8 cellular contexts compared by ENCODE assay signal in the genomic region with DNA sequence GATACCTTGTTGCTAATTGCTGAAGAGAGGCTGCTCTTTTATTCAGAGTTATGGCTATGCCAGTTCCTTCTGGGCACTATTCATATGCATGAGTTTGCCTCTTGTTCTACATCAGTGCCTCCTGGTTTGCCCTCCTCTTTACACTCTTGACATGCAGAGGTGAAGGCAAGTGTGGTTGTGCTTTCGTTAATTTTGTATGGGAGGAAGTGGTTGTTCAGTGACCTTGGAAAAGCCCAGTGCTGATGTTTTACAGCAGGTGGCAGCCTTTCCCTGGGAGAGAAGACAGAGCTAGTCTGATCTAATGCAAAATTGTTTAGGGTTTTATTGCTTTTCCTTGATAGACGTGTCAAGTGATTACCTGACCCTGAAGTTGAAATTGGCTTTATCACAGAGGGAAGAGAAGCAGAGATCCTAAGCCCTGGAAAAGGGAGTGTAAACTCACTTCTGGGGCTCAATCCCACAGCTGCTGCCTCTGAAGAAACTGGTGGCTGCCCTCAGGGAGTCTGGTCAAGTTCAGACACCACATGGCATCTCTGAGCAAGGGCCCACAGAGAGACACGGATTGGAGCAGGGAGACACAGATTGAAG. TPM values are rescaled to one million over a fixed set of nuclear protein-coding genes. Genes with fewer than 3 reads are reported as not detected.
DNase-seq lines count a peak whose midpoint lies in the region; ATAC-seq and TF ChIP-seq lines count a peak whose summit lies in the region.

No MANE protein-coding gene starts in this region.

- 0 out of 2 replicates have a peak, but pooled peaks cover 3% of the 10 kb centered on the region for H3F3A ChIP-seq in GM23338 (replicated peaks; ENCODE audit: low read depth)
- H3F3A ChIP-seq in Loucy (ENCODE audit: low read depth), result no peaks in the 10 kb centered on the region

- no peaks in the 10 kb centered on the region for H3K36me3 ChIP-seq in GM23338 (ENCODE audit: insufficient read depth)
- H3K36me3 ChIP-seq in Loucy (ENCODE audit: insufficient read depth, low read length), result no peaks in the 10 kb centered on the region
- H3K36me3 ChIP-seq in RWPE2 (ENCODE audit: low read depth), result no peaks in the 10 kb centered on the region
- no peaks in the 10 kb centered on the region for H3K36me3 ChIP-seq in ovary

- H3K27ac Mint-ChIP-seq in GM23338, result peak overlapping the region; percentile 5
- H3K27ac Mint-ChIP-seq in activated T-helper 2 cell treated with anti-CD3 and anti-CD28 coated beads, Interferon-gamma antibody, Interleukin-2, Interleukin-4, amounts not matched to agents 10 μg/mL and 5 μg/mL and 100 μg/mL, durations not matched to agents 14 hours and 24 hours and 36 hours, result peak overlapping the region; percentile 20

- DNase-seq in G401 (ENCODE audit: low spot score) (peak; percentile 81), GM23338 (ENCODE audit: low spot score) (peak; percentile 84), RWPE2 (ENCODE audit: low spot score) (no peak), foreskin fibroblast (peak; percentile 50 to 84), ovary (peak; percentile 41 to 61 (median 56)), ureter (ENCODE audit: low spot score) (peak; percentile 76)
- peak; percentile 64 for DNase-seq in activated T-helper 2 cell treated with anti-CD3 and anti-CD28 coated beads, Interferon-gamma antibody, Interleukin-2, Interleukin-4, amounts not matched to agents 10 μg/mL and 5 μg/mL and 100 μg/mL, durations not matched to agents 14 hours and 24 hours and 36 hours (ENCODE audit: low spot score)

- H3K9me3 ChIP-seq in Loucy (ENCODE audit: insufficient read depth, low read depth, low read length) (no peaks in the 10 kb centered on the region), RWPE2 (ENCODE audit: severe bottlenecking) (no peaks in the 10 kb centered on the region), ovary (no peaks in the 10 kb centered on the region)

- H3K27ac ChIP-seq in GM23338 (ENCODE audit: low read depth) (peak overlapping the region; percentile 63), RWPE2 (ENCODE audit: poor library complexity, severe bottlenecking) (no peak overlapping the region), ovary (no peak overlapping the region)

- intact Hi-C loops in activated T-helper 2 cell treated with anti-CD3 and anti-CD28 coated beads, Interferon-gamma antibody, Interleukin-2, Interleukin-4, amounts not matched to agents 10 μg/mL and 5 μg/mL and 100 μg/mL, durations not matched to agents 14 hours and 24 hours and 36 hours (cut with micrococcal nuclease), result loop anchor here (1.0 kb wide), 2 partner anchors 277 to 439 kb away; no protein-coding TSS in a partner anchor
- intact Hi-C loops in ovary (cut with DNase I), result loop anchor here in 2 of 4 donors (10.0 kb wide), 4 partner anchors 265 to 445 kb away; no protein-coding TSS in a partner anchor

- no peaks in the 10 kb centered on the region for H4K20me1 ChIP-seq in GM23338 (replicated peaks; ENCODE audit: insufficient read depth)
- H4K20me1 ChIP-seq in Loucy (ENCODE audit: insufficient read depth, low read length, poor library complexity, severe bottlenecking), result no peaks in the 10 kb centered on the region

- no peaks in the 10 kb centered on the region for H3K9me2 ChIP-seq in GM23338 (ENCODE audit: insufficient read depth)
- no peaks in the 10 kb centered on the region for H3K9me2 ChIP-seq in Loucy (replicated peaks; ENCODE audit: low read depth, low read length)

- peaks cover 4% of the 10 kb centered on the region for H3K27me3 Mint-ChIP-seq in GM23338 (ENCODE audit: insufficient read depth, low read depth, poor library complexity)
- no peaks in the 10 kb centered on the region for H3K27me3 Mint-ChIP-seq in activated T-helper 2 cell treated with anti-CD3 and anti-CD28 coated beads, Interferon-gamma antibody, Interleukin-2, Interleukin-4, amounts not matched to agents 10 μg/mL and 5 μg/mL and 100 μg/mL, durations not matched to agents 14 hours and 24 hours and 36 hours (ENCODE audit: low read depth)

- H3K4me3 Mint-ChIP-seq in GM23338, result no peak overlapping the region
- H3K4me3 Mint-ChIP-seq in activated T-helper 2 cell treated with anti-CD3 and anti-CD28 coated beads, Interferon-gamma antibody, Interleukin-2, Interleukin-4, amounts not matched to agents 10 μg/mL and 5 μg/mL and 100 μg/mL, durations not matched to agents 14 hours and 24 hours and 36 hours (ENCODE audit: low read depth), result no peak overlapping the region

- peaks cover 21% of the 10 kb centered on the region for H3K4me1 ChIP-seq in GM23338 (ENCODE audit: insufficient read depth)
- peaks cover 6% of the 10 kb centered on the region for H3K4me1 ChIP-seq in Loucy (ENCODE audit: insufficient read depth, low read length, poor library complexity, severe bottlenecking)
- no peaks in the 10 kb centered on the region for H3K4me1 ChIP-seq in RWPE2 (ENCODE audit: insufficient read depth, poor library complexity, severe bottlenecking)
- H3K4me1 ChIP-seq in ovary (ENCODE audit: insufficient read depth), result no peaks in the 10 kb centered on the region

- H3K79me2 ChIP-seq in GM23338 (replicated peaks; ENCODE audit: insufficient read depth), result no peaks in the 10 kb centered on the region
- no peaks in the 10 kb centered on the region for H3K79me2 ChIP-seq in Loucy (ENCODE audit: insufficient read depth, low read length)

- no peak for TF ChIP-seq EP300 in ovary (IDR thresholded peaks at IDR 0.05)

- H3K27me3 ChIP-seq in GM23338 (ENCODE audit: insufficient read depth), result no peaks in the 10 kb centered on the region
- no peaks in the 10 kb centered on the region for H3K27me3 ChIP-seq in Loucy (ENCODE audit: insufficient read depth, low read length, poor library complexity, severe bottlenecking)
- H3K27me3 ChIP-seq in RWPE2 (ENCODE audit: insufficient read depth, poor library complexity, severe bottlenecking), result no peaks in the 10 kb centered on the region
- no peaks in the 10 kb centered on the region for H3K27me3 ChIP-seq in ovary

- peaks cover 32% of the 10 kb centered on the region for H3K4me1 Mint-ChIP-seq in GM23338
- peaks cover 24% of the 10 kb centered on the region for H3K4me1 Mint-ChIP-seq in activated T-helper 2 cell treated with anti-CD3 and anti-CD28 coated beads, Interferon-gamma antibody, Interleukin-2, Interleukin-4, amounts not matched to agents 10 μg/mL and 5 μg/mL and 100 μg/mL, durations not matched to agents 14 hours and 24 hours and 36 hours (ENCODE audit: low read depth)

- H3K4me2 ChIP-seq in GM23338, result no peak overlapping the region
- H3K4me2 ChIP-seq in Loucy (ENCODE audit: low read depth, low read length, poor library complexity, severe bottlenecking), result no peak overlapping the region

- ATAC-seq in GM23338 (peak; percentile 93), RWPE2 (ENCODE audit: low read depth) (peak; percentile 92)

- no peaks in the 10 kb centered on the region for H3K9me3 Mint-ChIP-seq in GM23338
- H3K9me3 Mint-ChIP-seq in activated T-helper 2 cell treated with anti-CD3 and anti-CD28 coated beads, Interferon-gamma antibody, Interleukin-2, Interleukin-4, amounts not matched to agents 10 μg/mL and 5 μg/mL and 100 μg/mL, durations not matched to agents 14 hours and 24 hours and 36 hours, result no peaks in the 10 kb centered on the region

- H3K9ac ChIP-seq in Loucy (ENCODE audit: low read depth, low read length, poor library complexity, severe bottlenecking), result no peak overlapping the region

- H3K4me3 ChIP-seq in GM23338, result no peak overlapping the region
- no peak overlapping the region for H3K4me3 ChIP-seq in Loucy (ENCODE audit: low read length, poor library complexity, severe bottlenecking)
- no peak overlapping the region for H3K4me3 ChIP-seq in RWPE2 (ENCODE audit: severe bottlenecking)
- no peak overlapping the region for H3K4me3 ChIP-seq in foreskin fibroblast (ENCODE audit: low read depth in 1 of 2, low read length in 2 of 2)
- H3K4me3 ChIP-seq in ovary, result no peak overlapping the region

- peak; percentile 96 to 97 for TF ChIP-seq CTCF in GM23338 (conservative IDR thresholded peaks at IDR 0.05; ENCODE audit: low read depth in 2 of 2)
- TF ChIP-seq CTCF in Loucy (conservative IDR thresholded peaks at IDR 0.05; ENCODE audit: low read length), result peak; percentile 96
- TF ChIP-seq CTCF in RWPE2 (IDR thresholded peaks at IDR 0.05; ENCODE audit: poor library complexity, severe bottlenecking), result peak; percentile 93
- TF ChIP-seq CTCF in foreskin fibroblast (IDR thresholded peaks at IDR 0.05; ENCODE audit: low read depth, low read length), result peak; percentile 87
- TF ChIP-seq CTCF in ovary (IDR thresholded peaks at IDR 0.05), result peak; percentile 25 to 63 (median 56)

- H2AFZ ChIP-seq in GM23338, result peak overlapping the region; percentile 53
- H2AFZ ChIP-seq in Loucy (ENCODE audit: low read length), result peak overlapping the region; percentile 77

- no peaks in the 10 kb centered on the region for H3K36me3 Mint-ChIP-seq in GM23338 (ENCODE audit: low read depth)
- no peaks in the 10 kb centered on the region for H3K36me3 Mint-ChIP-seq in activated T-helper 2 cell treated with anti-CD3 and anti-CD28 coated beads, Interferon-gamma antibody, Interleukin-2, Interleukin-4, amounts not matched to agents 10 μg/mL and 5 μg/mL and 100 μg/mL, durations not matched to agents 14 hours and 24 hours and 36 hours (ENCODE audit: low read depth)

- WGBS in ovary, 3 donors, result 1 to 7% (median 5%) methylated on average over 3 of the region's 3 CpGs

- in situ Hi-C loops in G401 (cut with HindIII; ENCODE audit: low sequenced_read_pairs), result no loop called here

- no peak for TF ChIP-seq POLR2A in ovary (IDR thresholded peaks at IDR 0.05)

TF ChIP-seq in GM23338, 12 proteins besides CTCF, POLR2A, EP300 and RAD21 (continues in another document):
- TF ChIP-seq POLR2AphosphoS5 (IDR thresholded peaks at IDR 0.05; ENCODE audit: low read depth) (no peak), EZH2 (IDR thresholded peaks at IDR 0.05; ENCODE audit: low read depth, unreplicated experiment) (no peak), NANOG (IDR thresholded peaks at IDR 0.05; ENCODE audit: borderline replicate concordance) (no peak), STAT1 (IDR thresholded peaks at IDR 0.05; ENCODE audit: unreplicated experiment) (no peak), ZNF114 (CRISPR knock-in tag; IDR thresholded peaks at IDR 0.05) (no peak), CREB1 (CRISPR knock-in tag; IDR thresholded peaks at IDR 0.05; ENCODE audit: low read depth) (no peak), ZNF331 (CRISPR knock-in tag; IDR thresholded peaks at IDR 0.05; ENCODE audit: low read depth) (no peak)

RNA-seq across cellular contexts. Expression of a gene that starts 30.5 kb away (rescaled TPM):
- total RNA-seq in G401 (2014; rRNA removed; shearing (Covaris generic)), result 22.6 and 35.9 TPM in 2 replicates
- total RNA-seq in GM23338 (2014; rRNA removed; shearing (Covaris generic)), result 17.0 and 20.7 TPM in 2 replicates
- polyA plus RNA-seq in GM23338 (2016; fragmentation: Nextera tagmentation; extraction: Ambion mirVana), result 6.1 and 6.6 TPM in 2 replicates
- total RNA-seq in activated T-helper 2 cell treated with anti-CD3 and anti-CD28 coated beads, Interferon-gamma antibody, Interleukin-2, Interleukin-4, amounts not matched to agents 10 μg/mL and 5 μg/mL and 100 μg/mL, durations not matched to agents 14 hours and 24 hours and 36 hours, result 15.9 and 16.0 TPM in 2 replicates
- 10 to 100 TPM; 17.9 to 28.6 (median 26.0) TPM for total RNA-seq in ovary
- 10 to 100 TPM; 18.3 to 18.7 TPM for polyA plus RNA-seq in ovary
- 27.5 TPM for total RNA-seq in ureter
